7 cellular contexts compared by ENCODE assay signal in genomic region chr12:96501139-96501741, GRCh38. TPM values are rescaled to one million over a fixed set of nuclear protein-coding genes. Genes with fewer than 3 reads are reported as not detected.
DNase-seq lines count a peak whose midpoint lies in the region; ATAC-seq, FAIRE-seq and TF ChIP-seq lines count a peak whose summit lies in the region.

No MANE protein-coding gene starts in this region.

- CTCF ChIA-PET in activated B cell treated with CpG ODN at 0.5 μM for 24 hours (lab: Charles Lee) = interaction anchor here (0.9 to 1.1 kb wide), 2 partner anchors 12 to 101 kb away, joined by 3 read pairs; partner anchors contain the start of genes CDK17 and CFAP54

- H3K27ac Mint-ChIP-seq in activated B cell treated with CpG ODN at 0.5 μM for 24 hours = peak overlapping the region; percentile 55

- ATAC-seq in GM18498 (IDR thresholded peaks at IDR 0.05; ENCODE audit: unreplicated experiment) (peak; percentile 79), GM21737 (IDR thresholded peaks at IDR 0.05; ENCODE audit: unreplicated experiment) (peak; percentile 74), activated B cell treated with CpG ODN at 0.5 μM for 24 hours (ENCODE audit: low read depth) (peak; percentile 65), pancreas (peak in 3 of 4 donors; percentile 36 to 72 (median 69))

- H3K27ac ChIP-seq in esophagus muscularis mucosa (replicated peaks in 1 of 4) (peak overlapping the region; percentile 62 to 74 (median 65)), pancreas (peak overlapping the region in 1 of 4 donors; percentile 15)

- no peak for FAIRE-seq in pancreas (lab: Jason Lieb, UNC)

- no peak overlapping the region for H3K4me3 Mint-ChIP-seq in activated B cell treated with CpG ODN at 0.5 μM for 24 hours

- peaks cover 35% of the 10 kb centered on the region for H3K4me1 Mint-ChIP-seq in activated B cell treated with CpG ODN at 0.5 μM for 24 hours

- intact Hi-C loops in activated B cell treated with CpG ODN at 0.5 μM for 24 hours (cut with micrococcal nuclease) = no loop called here
- intact Hi-C loops in esophagus muscularis mucosa (cut with DNase I) = no loop called here
- intact Hi-C loops in pancreas (cut with DNase I) = no loop called here

- H3K4me1 ChIP-seq in esophagus muscularis mucosa = peaks cover 15 to 39% (median 25%) of the 10 kb centered on the region in 4 donors
- H3K4me1 ChIP-seq in pancreas = peaks cover 0 to 6% (median 0%) of the 10 kb centered on the region in 3 donors

- no peaks in the 10 kb centered on the region for H3K27me3 Mint-ChIP-seq in activated B cell treated with CpG ODN at 0.5 μM for 24 hours

- H3K36me3 Mint-ChIP-seq in activated B cell treated with CpG ODN at 0.5 μM for 24 hours (ENCODE audit: low read depth) = no peaks in the 10 kb centered on the region

- WGBS in esophagus muscularis mucosa = 37% methylated on average over 5 of the region's 5 CpGs
- 53 to 56% methylated on average over 5 of the region's 5 CpGs for WGBS in pancreas, 2 donors

- H3K9me3 ChIP-seq in esophagus muscularis mucosa (no peaks in the 10 kb centered on the region), pancreas (no peaks in the 10 kb centered on the region)

- TF ChIP-seq EP300 in esophagus muscularis mucosa (IDR thresholded peaks at IDR 0.05) = no peak

- DNase-seq in Jurkat, Clone E6-1 (ENCODE audit: low read depth, low spot score) = peak; percentile 19
- DNase-seq in activated B cell treated with CpG ODN at 0.5 μM for 24 hours = no peak
- no peak for DNase-seq in esophagus muscularis mucosa (ENCODE audit: extremely low spot score)
- DNase-seq in pancreas = peak in 1 of 6 donors; percentile 17
- DNase-seq in effector CD4-positive, alpha-beta T cell = no peak

- H3K27me3 ChIP-seq in esophagus muscularis mucosa (no peaks in the 10 kb centered on the region), pancreas (no peaks in the 10 kb centered on the region)

- TF ChIP-seq CTCF in activated B cell treated with CpG ODN at 0.5 μM for 24 hours (IDR thresholded peaks at IDR 0.05) = no peak
- TF ChIP-seq CTCF in esophagus muscularis mucosa (IDR thresholded peaks at IDR 0.05) = no peak
- TF ChIP-seq CTCF in pancreas (IDR thresholded peaks at IDR 0.05) = no peak

- H3K36me3 ChIP-seq in esophagus muscularis mucosa = no peaks in the 10 kb centered on the region
- H3K36me3 ChIP-seq in pancreas = no peaks in the 10 kb centered on the region

- POLR2A ChIA-PET in activated B cell treated with CpG ODN at 0.5 μM for 24 hours (lab: Charles Lee) = interaction anchor here (1.3 to 2.2 kb wide), 2 partner anchors 94 to 101 kb away, joined by 3 to 12 read pairs; partner anchors contain the start of gene CDK17

- no peaks in the 10 kb centered on the region for H3K9me3 Mint-ChIP-seq in activated B cell treated with CpG ODN at 0.5 μM for 24 hours

- no peak overlapping the region for H3K4me3 ChIP-seq in Jurkat, Clone E6-1 (ENCODE audit: low read length)
- H3K4me3 ChIP-seq in esophagus muscularis mucosa (no peak overlapping the region), pancreas (no peak overlapping the region)

- no peak for TF ChIP-seq POLR2A in esophagus muscularis mucosa (IDR thresholded peaks at IDR 0.05; ENCODE audit: low read depth)

RNA-seq across cellular contexts. Expression of gene CFAP54, which starts 11.9 kb away (rescaled TPM):
- not detected for polyA plus RNA-seq in Jurkat, Clone E6-1 (2012; ENCODE audit: insufficient read depth, insufficient read length)
- 0.44 and 0.64 TPM in 2 replicates for total RNA-seq in activated B cell treated with CpG ODN at 0.5 μM for 24 hours
- 1 to 10 TPM; 3.0 to 5.8 (median 4.3) TPM for total RNA-seq in esophagus muscularis mucosa
- under 1 TPM; 0.03 to 0.21 (median 0.14) TPM for total RNA-seq in pancreas
- polyA plus RNA-seq in pancreas = under 1 TPM; 0.02 to 0.04 TPM
